9 cellular contexts compared by ENCODE assay signal in the genomic region with DNA sequence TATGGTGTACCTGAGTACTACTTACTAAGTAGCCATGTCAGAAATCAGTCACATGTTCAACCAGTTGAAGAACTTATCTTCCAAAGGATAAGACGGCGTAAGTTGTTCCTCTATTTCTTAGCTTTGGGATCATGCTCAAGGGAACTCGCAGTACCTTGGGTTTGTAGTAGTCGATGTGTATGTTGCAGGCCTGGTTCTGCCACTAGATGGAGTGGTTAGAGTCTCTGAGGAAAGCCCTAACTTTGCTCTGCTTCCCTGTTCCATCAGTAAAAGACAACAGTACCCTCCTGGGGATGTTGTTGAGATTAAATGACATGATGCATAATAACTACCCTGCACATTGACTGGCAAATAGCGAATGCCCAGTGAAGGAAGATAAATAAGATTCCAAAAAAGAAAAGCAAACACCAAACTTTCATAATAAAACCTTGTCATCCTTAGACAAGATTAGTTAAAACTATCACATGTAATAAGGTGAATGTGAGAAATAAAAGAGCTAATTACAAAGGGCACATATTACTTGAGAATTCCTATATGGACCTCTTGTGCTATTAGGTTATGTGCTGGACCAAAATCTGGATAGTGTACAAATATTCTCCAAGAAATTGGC.
DNase-seq lines count a peak whose midpoint lies in the region; TF ChIP-seq lines count a peak whose summit lies in the region.
"Had no signal": no experiment of that assay in that cellular context is flagged by ENCODE, and none has a peak within 500 bp of the region (broad histone marks: within the 10 kb centered on the region; RNA-seq: fewer than 3 reads in every experiment).

No MANE protein-coding gene starts in this region.

- no peaks in the 10 kb centered on the region for H3K36me3 ChIP-seq in brain microvascular endothelial cell (replicated peaks)

- no peak overlapping the region for H3K4me3 Mint-ChIP-seq in neural crest cell

- H3K27ac ChIP-seq in brain microvascular endothelial cell = no peak overlapping the region

- H3K27me3 Mint-ChIP-seq in neural crest cell (ENCODE audit: low read depth) = no peaks in the 10 kb centered on the region

- H3K36me3 Mint-ChIP-seq in neural crest cell (ENCODE audit: low read depth) = no peaks in the 10 kb centered on the region

- H3K27ac Mint-ChIP-seq in neural crest cell (ENCODE audit: unreplicated experiment) = no peak overlapping the region

- in situ Hi-C loops in brain microvascular endothelial cell (cut with HindIII; ENCODE audit: low pct_ligation_motif_present, low sequenced_read_pairs) = no loop called here

- H3K9me3 Mint-ChIP-seq in neural crest cell = no peaks in the 10 kb centered on the region

- TF ChIP-seq CTCF in LNCAP (IDR thresholded peaks at IDR 0.05) (peak; percentile 71), brain microvascular endothelial cell (IDR thresholded peaks at IDR 0.05; ENCODE audit: low read depth, low read length, missing control alignments) (peak; percentile 89), neural crest cell (conservative IDR thresholded peaks at IDR 0.05) (peak; percentile 69)

- peak; percentile 37 for DNase-seq in GF-D8 (lab: John Stamatoyannopoulos, UW)
- DNase-seq in brain microvascular endothelial cell = peak; percentile 39
- peak; percentile 6 for DNase-seq in neural crest cell (ENCODE audit: low read depth, low spot score)
- DNase-seq in activated gamma-delta T cell (lab: John Stamatoyannopoulos, UW) = no peak
- no peak for DNase-seq in GM19238 (ENCODE audit: insufficient read length, low spot score)
- no peak for DNase-seq in NK-92 (lab: John Stamatoyannopoulos, UW; ENCODE audit: unreplicated experiment)
- DNase-seq in T1000 (lab: John Stamatoyannopoulos, UW) = no peak
- DNase-seq: stimulated activated naive CD4-positive, alpha-beta T cell had no signal

- no peaks in the 10 kb centered on the region for H3K27me3 ChIP-seq in brain microvascular endothelial cell (replicated peaks)

- H3K4me3 ChIP-seq in brain microvascular endothelial cell (ENCODE audit: low read depth, low read length) = no peak overlapping the region

- H3K4me1 Mint-ChIP-seq in neural crest cell = peaks cover 9% of the 10 kb centered on the region

Comparison
In these comparisons a context has a peak if more than half of its experiments do, and no peak if none do; other contexts are left out.
1. DNase-seq: peak in GF-D8 (single experiment), brain microvascular endothelial cell (single experiment) and neural crest cell (single experiment); none in activated gamma-delta T cell (single experiment), GM19238 (single experiment), NK-92 (single experiment) and T1000 (single experiment).
2. Peak in every context shown above with its lines, with median percentiles within 50 percentile points of each other: CTCF ChIP-seq.